ENCODE assay signal across 9 cellular contexts in genomic region chr15:44727462-44728231, GRCh38. TPM values are rescaled to one million over a fixed set of nuclear protein-coding genes. Genes with fewer than 3 reads are reported as not detected.
DNase-seq lines count a peak whose midpoint lies in the region; TF ChIP-seq lines count a peak whose summit lies in the region.
"Had no signal": no experiment of that assay in that cellular context is flagged by ENCODE, and none has a peak within 500 bp of the region (broad histone marks: within the 10 kb centered on the region; RNA-seq: fewer than 3 reads in every experiment).

No MANE protein-coding gene starts in this region.

- H3K4me3 ChIP-seq in right atrium auricular region (no peak overlapping the region), muscle layer of duodenum (ENCODE audit: low read depth in 1 of 2, low read length in 2 of 2) (peak overlapping the region in 1 of 2 donors; percentile 87), HAP-1 (no peak overlapping the region; the same call in 1 of the 2 replicates)

- peaks cover 0 to 53% of the 10 kb centered on the region in 2 donors for H3K4me1 ChIP-seq in right atrium auricular region
- H3K4me1 ChIP-seq in muscle layer of duodenum (ENCODE audit: control insufficient read depth in 1 of 2, insufficient read depth in 2 of 2, low read length in 2 of 2): peaks cover 9 to 18% of the 10 kb centered on the region in 2 donors
- peaks cover 8% of the 10 kb centered on the region for H3K4me1 ChIP-seq in HAP-1

- no peaks in the 10 kb centered on the region for H3K27me3 ChIP-seq in right atrium auricular region
- H3K27me3 ChIP-seq in muscle layer of duodenum (ENCODE audit: low read depth, low read length): no peaks in the 10 kb centered on the region
- H3K27me3 ChIP-seq in HAP-1 (ENCODE audit: low read depth): no peaks in the 10 kb centered on the region

- H3K27ac ChIP-seq in right atrium auricular region (peak overlapping the region; percentile 95 to 98), muscle layer of duodenum (ENCODE audit: low read length) (peak overlapping the region; percentile 99)

- TF ChIP-seq CTCF in right atrium auricular region (IDR thresholded peaks at IDR 0.05): no peak
- TF ChIP-seq CTCF in brain (conservative IDR thresholded peaks at IDR 0.05): no peak

- peak overlapping the region; percentile 69 to 100 (median 97) for H3K27ac Mint-ChIP-seq in brain

- H3K9me3 ChIP-seq in right atrium auricular region (no peaks in the 10 kb centered on the region), muscle layer of duodenum (ENCODE audit: control insufficient read depth in 1 of 2, low read length in 2 of 2) (no peaks in the 10 kb centered on the region), HAP-1 (no peaks in the 10 kb centered on the region)

- H3K4me3 Mint-ChIP-seq in brain: peak overlapping the region; percentile 62 to 100 (median 97)

- intact Hi-C loops in cardiac septum (cut with DNase I): loop anchor here (1.0 to 10.0 kb wide), 4 partner anchors 16 to 303 kb away; partner anchors contain the start of genes B2M, CTDSPL2, EIF3J and PATL2

- peaks cover 6% of the 10 kb centered on the region for H3K27me3 Mint-ChIP-seq in brain

- no peak for DNase-seq in right atrium auricular region (ENCODE audit: low spot score)
- DNase-seq in cardiac septum (ENCODE audit: low spot score): no peak
- no peak for DNase-seq in HuH-7.5 (ENCODE audit: low spot score)
- DNase-seq in DMS 273 (lab: John Stamatoyannopoulos, UW; ENCODE audit: unreplicated experiment): no peak
- DNase-seq in HAP-1 (ENCODE audit: low spot score in 2 of 2): no peak
- no peak for DNase-seq in stimulated activated CD4-positive, alpha-beta T cell treated with anti-CD3 and anti-CD28 coated beads, Interleukin-2, amount 100 ng/mL, for 24 hours
- DNase-seq: hippocampal formation had no signal

- H3K36me3 ChIP-seq in right atrium auricular region (peaks cover 8% of the 10 kb centered on the region), muscle layer of duodenum (ENCODE audit: control insufficient read depth in 1 of 2, insufficient read depth in 2 of 2, low read length in 2 of 2) (peaks cover 9 to 11% of the 10 kb centered on the region in 2 donors), HAP-1 (replicated peaks) (peaks cover 10% of the 10 kb centered on the region)

- H3K9me3 Mint-ChIP-seq in brain: no peaks in the 10 kb centered on the region

- peaks cover 14% of the 10 kb centered on the region for H3K36me3 Mint-ChIP-seq in brain

- in situ Hi-C loops in HAP-1 (cut with MboI; ENCODE audit: low sequenced_read_pairs): no loop called here

- peaks cover 41% of the 10 kb centered on the region for H3K4me1 Mint-ChIP-seq in brain

RNA-seq across cellular contexts. Expression of gene TRIM69, which starts 8.7 kb away (rescaled TPM):
- total RNA-seq in right atrium auricular region (10 to 100 TPM; 28.9 to 55.1 TPM), cardiac septum (70.7 TPM)
- polyA plus RNA-seq in brain (ENCODE audit: insufficient read depth, low read depth, low replicate concordance): 39.7 TPM

RNA-seq across cellular contexts. Expression of gene B2M, which starts 16.3 kb away (rescaled TPM):
- total RNA-seq in right atrium auricular region: 1,000 to 10,000 TPM; 1,354 to 2,259 TPM
- 904 TPM for total RNA-seq in cardiac septum
- 864 TPM for polyA plus RNA-seq in brain (ENCODE audit: insufficient read depth, low read depth, low replicate concordance)

RNA-seq across cellular contexts. Expression of gene PATL2, which starts 16.5 kb away (rescaled TPM):
- total RNA-seq in right atrium auricular region (1 to 10 TPM in 1 of 2 donors, under 1 TPM in 1; 0.75 to 4.5 TPM), cardiac septum (1.00 TPM)
- polyA plus RNA-seq in brain (ENCODE audit: insufficient read depth, low read depth, low replicate concordance): 0.31 TPM
